12 cellular contexts compared by ENCODE assay signal in the genomic region with DNA sequence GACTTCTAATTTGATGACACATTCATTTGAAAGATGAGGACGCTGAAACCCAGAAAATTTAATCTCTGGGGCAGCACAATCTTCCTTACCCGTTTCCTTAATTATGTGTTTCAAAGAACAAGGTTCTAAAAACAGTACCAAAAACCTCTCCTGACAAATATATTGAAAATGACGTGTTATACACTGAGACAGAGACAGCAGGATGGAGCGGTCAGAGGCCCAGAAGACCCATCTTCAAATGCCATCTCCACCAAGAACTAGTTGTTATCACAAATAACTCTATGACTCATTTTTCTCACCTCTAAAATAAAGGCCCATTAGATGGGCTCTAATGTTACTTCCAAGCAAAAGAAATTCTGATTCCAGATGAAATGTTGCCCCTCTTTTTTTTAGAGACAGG.
DNase-seq lines count a peak whose midpoint lies in the region; ATAC-seq, FAIRE-seq and TF ChIP-seq lines count a peak whose summit lies in the region.
"Had no signal": no experiment of that assay in that cellular context is flagged by ENCODE, and none has a peak within 500 bp of the region (broad histone marks: within the 10 kb centered on the region; RNA-seq: fewer than 3 reads in every experiment).

No MANE protein-coding gene starts in this region.

- no peak for TF ChIP-seq EP300 in GM12878 (IDR thresholded peaks at IDR 0.05; ENCODE audit: borderline replicate concordance in 1 of 2, control insufficient read depth in 1 of 2, low read depth in 2 of 2, low read length in 2 of 2)

- H3K79me2 ChIP-seq in GM12878 (ENCODE audit: control insufficient read depth, insufficient read depth, low read length) = no peaks in the 10 kb centered on the region

- no peak overlapping the region for H3K27ac Mint-ChIP-seq in activated CD8-positive, alpha-beta T cell treated with anti-CD3 and anti-CD28 coated beads for 36 hours
- no peak overlapping the region for H3K27ac Mint-ChIP-seq in activated CD8-positive, alpha-beta T cell treated with anti-CD3 and anti-CD28 coated beads, Interleukin-2, amount 10 ng/mL, durations not matched to agents 7 days and 5 days
- H3K27ac Mint-ChIP-seq in stimulated activated naive CD8-positive, alpha-beta T cell treated with anti-CD3 and anti-CD28 coated beads, Interleukin-15, Interleukin-2, amounts not matched to agents 100 ng/mL and 50 ng/mL, for 24 hours = peak overlapping the region; percentile 13

- SMC1A ChIA-PET in GM12878 (lab: Charles Lee; ENCODE audit: uncharacterized antibody, unreplicated experiment) = interaction anchor here (1.6 to 6.6 kb wide), 3 partner anchors 50 to 287 kb away, joined by 5 to 67 read pairs (median 20); partner anchors contain the start of gene APBB2

- H4K20me1 ChIP-seq in GM12878 (ENCODE audit: control insufficient read depth, insufficient read depth) = no peaks in the 10 kb centered on the region
- H4K20me1 ChIP-seq: BLaER1 had no signal

- peaks cover 9% of the 10 kb centered on the region for H3K4me1 Mint-ChIP-seq in activated CD8-positive, alpha-beta T cell treated with anti-CD3 and anti-CD28 coated beads for 36 hours (ENCODE audit: low read depth)
- peaks cover 5% of the 10 kb centered on the region for H3K4me1 Mint-ChIP-seq in activated CD8-positive, alpha-beta T cell treated with anti-CD3 and anti-CD28 coated beads, Interleukin-2, amount 10 ng/mL, durations not matched to agents 7 days and 5 days (ENCODE audit: low read depth)
- peaks cover 15% of the 10 kb centered on the region for H3K4me1 Mint-ChIP-seq in stimulated activated naive CD8-positive, alpha-beta T cell treated with anti-CD3 and anti-CD28 coated beads, Interleukin-15, Interleukin-2, amounts not matched to agents 100 ng/mL and 50 ng/mL, for 24 hours (ENCODE audit: low read depth)

- no peak overlapping the region for H2AFZ ChIP-seq in GM12878 (ENCODE audit: control insufficient read depth, low read depth, low read length)
- H2AFZ ChIP-seq: PC-9 had no signal

- RAD21 ChIA-PET in GM12878 (lab: Charles Lee; ENCODE audit: unreplicated experiment) = interaction anchor here (1.9 to 3.0 kb wide), 2 partner anchors 191 to 288 kb away, joined by 7 to 17 read pairs; partner anchors contain the start of gene APBB2

- in situ Hi-C loops in GM12878 (cut with MboI) = no loop called here

- POLR2A ChIA-PET in activated CD8-positive, alpha-beta T cell treated with anti-CD3 and anti-CD28 coated beads for 36 hours (lab: Charles Lee) = no interaction called here
- POLR2A ChIA-PET in activated CD8-positive, alpha-beta T cell treated with anti-CD3 and anti-CD28 coated beads, Interleukin-2, amount 10 ng/mL, durations not matched to agents 7 days and 5 days (lab: Charles Lee) = no interaction called here
- POLR2A ChIA-PET in GM12878 (lab: Charles Lee) = no interaction called here

- no peak overlapping the region for H3K9ac ChIP-seq in GM12878 (ENCODE audit: control insufficient read depth, insufficient read depth, low read length)
- H3K9ac ChIP-seq: BLaER1 had no signal

- H3K36me3 ChIP-seq in GM12878 (ENCODE audit: control insufficient read depth in 2 of 2, insufficient read depth in 2 of 2, low read length in 1 of 2) = no peaks in the 10 kb centered on the region
- H3K36me3 ChIP-seq: BLaER1 had no signal

- H3K27me3 Mint-ChIP-seq in activated CD8-positive, alpha-beta T cell treated with anti-CD3 and anti-CD28 coated beads for 36 hours = peaks cover 21% of the 10 kb centered on the region
- H3K27me3 Mint-ChIP-seq in activated CD8-positive, alpha-beta T cell treated with anti-CD3 and anti-CD28 coated beads, Interleukin-2, amount 10 ng/mL, durations not matched to agents 7 days and 5 days (ENCODE audit: low read depth) = peaks cover 7% of the 10 kb centered on the region
- H3K27me3 Mint-ChIP-seq in stimulated activated naive CD8-positive, alpha-beta T cell treated with anti-CD3 and anti-CD28 coated beads, Interleukin-15, Interleukin-2, amounts not matched to agents 100 ng/mL and 50 ng/mL, for 24 hours = peaks cover 25% of the 10 kb centered on the region

- no peak for TF ChIP-seq POLR2A in GM12878 (IDR thresholded peaks at IDR 0.05; ENCODE audit: low read depth, low read length)

- no peaks in the 10 kb centered on the region for H3K4me1 ChIP-seq in GM12878 (ENCODE audit: control insufficient read depth, insufficient read depth, low read length)
- H3K4me1 ChIP-seq: BLaER1 had no signal

- WGBS in GM12878 (ENCODE audit: insufficient coverage, insufficient replicate concordance, low lambda C conversion rate, missing lambda C conversion rate) = 29% methylated on average over 4 of the region's 4 CpGs

- no TSS peak for BruUV-seq in GM12878 (replicated peaks; lab: Mats Ljungman, UMichigan)

- intact Hi-C loops in activated CD8-positive, alpha-beta T cell treated with anti-CD3 and anti-CD28 coated beads for 36 hours (cut with micrococcal nuclease) = no loop called here
- intact Hi-C loops in GM12878 (cut with micrococcal nuclease; ENCODE audit: unreplicated experiment) = loop anchor here (1.0 to 5.0 kb wide), 2 partner anchors 50 to 287 kb away; partner anchors contain the start of gene APBB2

- H3K9me3 Mint-ChIP-seq in activated CD8-positive, alpha-beta T cell treated with anti-CD3 and anti-CD28 coated beads for 36 hours = peaks cover 2% of the 10 kb centered on the region
- no peaks in the 10 kb centered on the region for H3K9me3 Mint-ChIP-seq in activated CD8-positive, alpha-beta T cell treated with anti-CD3 and anti-CD28 coated beads, Interleukin-2, amount 10 ng/mL, durations not matched to agents 7 days and 5 days (ENCODE audit: insufficient read depth)
- no peaks in the 10 kb centered on the region for H3K9me3 Mint-ChIP-seq in stimulated activated naive CD8-positive, alpha-beta T cell treated with anti-CD3 and anti-CD28 coated beads, Interleukin-15, Interleukin-2, amounts not matched to agents 100 ng/mL and 50 ng/mL, for 24 hours
- H3K9me3 Mint-ChIP-seq: CD4-positive, CD25-positive, alpha-beta regulatory T cell had no signal

- FAIRE-seq in GM12878 (lab: Jason Lieb, UNC) = no peak
- FAIRE-seq: H54 had no signal

- no peak for DNase-seq in activated CD8-positive, alpha-beta T cell treated with anti-CD3 and anti-CD28 coated beads for 36 hours
- no peak for DNase-seq in activated CD8-positive, alpha-beta T cell treated with anti-CD3 and anti-CD28 coated beads, Interleukin-2, amount 10 ng/mL, durations not matched to agents 7 days and 5 days
- no peak for DNase-seq in stimulated activated naive CD8-positive, alpha-beta T cell treated with anti-CD3 and anti-CD28 coated beads, Interleukin-15, Interleukin-2, amounts not matched to agents 100 U/mL and 50 U/mL, for 24 hours
- DNase-seq in GM12878 (ENCODE audit: low read depth, low spot score) = no peak
- no peak for DNase-seq in cerebellar nuclear complex (lab: John Stamatoyannopoulos, UW)

- CTCF ChIA-PET in activated CD8-positive, alpha-beta T cell treated with anti-CD3 and anti-CD28 coated beads for 36 hours (lab: Charles Lee) = interaction anchor here (1.1 to 13.6 kb wide), 8 partner anchors 9 to 288 kb away, joined by 3 to 148 read pairs (median 5); no protein-coding TSS in a partner anchor
- CTCF ChIA-PET in activated CD8-positive, alpha-beta T cell treated with anti-CD3 and anti-CD28 coated beads, Interleukin-2, amount 10 ng/mL, durations not matched to agents 7 days and 5 days (lab: Charles Lee) = interaction anchor here (1.9 to 9.3 kb wide), 4 partner anchors 9 to 30 kb away, joined by 5 to 110 read pairs (median 20); no protein-coding TSS in a partner anchor
- CTCF ChIA-PET in GM12878 (lab: Yijun Ruan, JAX) = interaction anchor here (1.0 to 9.0 kb wide), 12 partner anchors 9 to 296 kb away, joined by 3 to 190 read pairs (median 12); partner anchors contain the start of gene APBB2

- no peaks in the 10 kb centered on the region for H3K27me3 ChIP-seq in GM12878 (replicated peaks in 1 of 2; ENCODE audit: control insufficient read depth in 2 of 2, insufficient read depth in 2 of 2, low read length in 1 of 2)
- H3K27me3 ChIP-seq: BLaER1 had no signal

- H3K36me3 Mint-ChIP-seq in activated CD8-positive, alpha-beta T cell treated with anti-CD3 and anti-CD28 coated beads for 36 hours (ENCODE audit: low read depth) = no peaks in the 10 kb centered on the region
- no peaks in the 10 kb centered on the region for H3K36me3 Mint-ChIP-seq in activated CD8-positive, alpha-beta T cell treated with anti-CD3 and anti-CD28 coated beads, Interleukin-2, amount 10 ng/mL, durations not matched to agents 7 days and 5 days (ENCODE audit: low read depth)
- no peaks in the 10 kb centered on the region for H3K36me3 Mint-ChIP-seq in stimulated activated naive CD8-positive, alpha-beta T cell treated with anti-CD3 and anti-CD28 coated beads, Interleukin-15, Interleukin-2, amounts not matched to agents 100 ng/mL and 50 ng/mL, for 24 hours (ENCODE audit: low read depth)
- H3K36me3 Mint-ChIP-seq: CD4-positive, CD25-positive, alpha-beta regulatory T cell had no signal

- TF ChIP-seq CTCF in activated CD8-positive, alpha-beta T cell treated with anti-CD3 and anti-CD28 coated beads for 36 hours (IDR thresholded peaks at IDR 0.05) = no peak
- no peak for TF ChIP-seq CTCF in GM12878 (IDR thresholded peaks at IDR 0.05 in 2 of 3, conservative IDR thresholded peaks at IDR 0.05 in 1 of 3; ENCODE audit: control insufficient read depth in 2 of 3, extremely low read depth in 1 of 3, insufficient read depth in 1 of 3, low read depth in 3 of 3, low read length in 3 of 3)

- TF ChIP-seq RAD21 in GM12878 (IDR thresholded peaks at IDR 0.05; ENCODE audit: insufficient read depth, low read depth, low read length) = no peak

- no peaks in the 10 kb centered on the region for H3K9me3 ChIP-seq in GM12878 (replicated peaks; ENCODE audit: control insufficient read depth, insufficient read depth, low read length)
- H3K9me3 ChIP-seq: BLaER1 had no signal

- peak; percentile 29 for ATAC-seq in activated CD8-positive, alpha-beta T cell treated with anti-CD3 and anti-CD28 coated beads for 36 hours
- ATAC-seq in activated CD8-positive, alpha-beta T cell treated with anti-CD3 and anti-CD28 coated beads, Interleukin-2, amount 10 ng/mL, durations not matched to agents 7 days and 5 days = no peak
- no peak for ATAC-seq in stimulated activated naive CD8-positive, alpha-beta T cell treated with anti-CD3 and anti-CD28 coated beads, Interleukin-15, Interleukin-2, amounts not matched to agents 100 U/mL and 50 U/mL, for 24 hours
- ATAC-seq in GM12878 (peak; percentile 10; the same call in 1 of the 3 replicates), HG03342 (IDR thresholded peaks at IDR 0.05; ENCODE audit: unreplicated experiment) (no peak)

- no peak overlapping the region for H3K4me2 ChIP-seq in GM12878 (ENCODE audit: control insufficient read depth, insufficient read depth)
- H3K4me2 ChIP-seq: BLaER1, PC-9 had no signal

- H3K4me3 Mint-ChIP-seq in activated CD8-positive, alpha-beta T cell treated with anti-CD3 and anti-CD28 coated beads for 36 hours = no peak overlapping the region
- H3K4me3 Mint-ChIP-seq in activated CD8-positive, alpha-beta T cell treated with anti-CD3 and anti-CD28 coated beads, Interleukin-2, amount 10 ng/mL, durations not matched to agents 7 days and 5 days = no peak overlapping the region
- no peak overlapping the region for H3K4me3 Mint-ChIP-seq in stimulated activated naive CD8-positive, alpha-beta T cell treated with anti-CD3 and anti-CD28 coated beads, Interleukin-15, Interleukin-2, amounts not matched to agents 100 ng/mL and 50 ng/mL, for 24 hours
- H3K4me3 Mint-ChIP-seq: CD4-positive, CD25-positive, alpha-beta regulatory T cell had no signal

- no peak overlapping the region for H3K27ac ChIP-seq in GM12878 (ENCODE audit: control insufficient read depth, insufficient read depth)
- H3K27ac ChIP-seq: BLaER1, PC-9 had no signal

- no peak overlapping the region for H3K4me3 ChIP-seq in GM12878
- H3K4me3 ChIP-seq: BLaER1, K562, PC-9 had no signal

Comparison
In these comparisons a context has a peak if more than half of its experiments do, and no peak if none do; other contexts are left out.
1. ATAC-seq: peak in activated CD8-positive, alpha-beta T cell treated with anti-CD3 and anti-CD28 coated beads for 36 hours (single experiment) and GM12878 (single experiment); none in activated CD8-positive, alpha-beta T cell treated with anti-CD3 and anti-CD28 coated beads, Interleukin-2, amount 10 ng/mL, durations not matched to agents 7 days and 5 days (single experiment), stimulated activated naive CD8-positive, alpha-beta T cell treated with anti-CD3 and anti-CD28 coated beads, Interleukin-15, Interleukin-2, amounts not matched to agents 100 U/mL and 50 U/mL, for 24 hours (single experiment) and HG03342 (single experiment).